14 cellular contexts compared by ENCODE assay signal in genomic region chr12:114869091-114869834, GRCh38.
DNase-seq lines count a peak whose midpoint lies in the region; ATAC-seq and TF ChIP-seq lines count a peak whose summit lies in the region.
"Had no signal": no experiment of that assay in that cellular context is flagged by ENCODE, and none has a peak within 500 bp of the region (broad histone marks: within the 10 kb centered on the region; RNA-seq: fewer than 3 reads in every experiment).

No MANE protein-coding gene starts in this region.

- H2AFZ ChIP-seq in fibroblast of lung (ENCODE audit: low read length): peak overlapping the region; percentile 39

- no peaks in the 10 kb centered on the region for H3K27me3 ChIP-seq in fibroblast of lung (ENCODE audit: control insufficient read depth, insufficient read depth, low read length)
- H3K27me3 ChIP-seq in vagina: no peaks in the 10 kb centered on the region
- H3K27me3 ChIP-seq: ovary had no signal

- no peak for TF ChIP-seq POLR2A in vagina (IDR thresholded peaks at IDR 0.05)

- H3K9ac ChIP-seq in fibroblast of lung (ENCODE audit: insufficient read depth, low read length): no peak overlapping the region

- no peaks in the 10 kb centered on the region for H4K20me1 ChIP-seq in fibroblast of lung (ENCODE audit: control insufficient read depth, extremely low read depth, insufficient read depth, low read length)

- H3K27ac ChIP-seq in fibroblast of lung (ENCODE audit: insufficient read depth, low read length) (peak overlapping the region; percentile 57), vagina (peak overlapping the region; percentile 48)
- H3K27ac ChIP-seq: ovary had no signal

- H3K36me3 ChIP-seq in fibroblast of lung (ENCODE audit: control insufficient read depth, insufficient read depth, low read length) (no peaks in the 10 kb centered on the region), vagina (no peaks in the 10 kb centered on the region)
- H3K36me3 ChIP-seq: ovary had no signal

- TF ChIP-seq CTCF in fibroblast of lung (conservative IDR thresholded peaks at IDR 0.05 in 1 of 2, IDR thresholded peaks at IDR 0.05 in 1 of 2; ENCODE audit: low read depth in 1 of 2, low read length in 2 of 2): no peak
- TF ChIP-seq CTCF in vagina (IDR thresholded peaks at IDR 0.05): no peak

- ATAC-seq in HG02678 (IDR thresholded peaks at IDR 0.05; ENCODE audit: unreplicated experiment) (no peak), GM19023 (IDR thresholded peaks at IDR 0.05; ENCODE audit: unreplicated experiment) (no peak)
- ATAC-seq: HCT116 had no signal

- H3K4me2 ChIP-seq in fibroblast of lung (ENCODE audit: extremely low read depth, insufficient read depth, low read length): peak overlapping the region; percentile 51

- H3K9me3 ChIP-seq in fibroblast of lung (ENCODE audit: control insufficient read depth, insufficient read depth, low read depth, low read length) (no peaks in the 10 kb centered on the region), vagina (no peaks in the 10 kb centered on the region)
- H3K9me3 ChIP-seq: ovary had no signal

- intact Hi-C loops in vagina (cut with DNase I): no loop called here

- DNase-seq in SHP77 treated with DMSO at 0.1 percent for 48 hours (lab: John Stamatoyannopoulos, UW): peak; percentile 13
- DNase-seq in SHP77 (lab: John Stamatoyannopoulos, UW): no peak
- DNase-seq in NCI-H510A treated with DMSO at 0.1 percent for 48 hours (lab: John Stamatoyannopoulos, UW): peak; percentile 79
- DNase-seq in fibroblast of lung (ENCODE audit: low read depth in 2 of 2): peak; percentile 27 to 84
- DNase-seq in vagina (ENCODE audit: extremely low spot score in 2 of 2): no peak
- DNase-seq in stimulated activated naive CD4-positive, alpha-beta T cell (lab: John Stamatoyannopoulos, UW): no peak
- DNase-seq: activated CD4-positive, alpha-beta T cell treated with anti-CD3 and anti-CD28 coated beads, Interleukin-2, amount 10 ng/mL, durations not matched to agents 7 days and 5 days; activated effector memory CD4-positive, alpha-beta T cell treated with Interleukin-2 at 50 U/mL for 16 hours; mammary epithelial cell; NCI-H1694 treated with DMSO at 0.1 percent for 48 hours; ovary had no signal

- H3K4me1 ChIP-seq in fibroblast of lung (ENCODE audit: control insufficient read depth, extremely low read depth, insufficient read depth, low read length) (peaks cover 4% of the 10 kb centered on the region), vagina (no peaks in the 10 kb centered on the region)

- H3K79me2 ChIP-seq in fibroblast of lung (ENCODE audit: control insufficient read depth, insufficient read depth, low read length): no peaks in the 10 kb centered on the region

- H3K4me3 ChIP-seq in fibroblast of lung (replicated peaks in 1 of 4; ENCODE audit: control extremely low read depth in 1 of 4, insufficient read depth in 1 of 4, low read depth in 3 of 4, low read length in 4 of 4) (no peak overlapping the region), vagina (no peak overlapping the region)
- H3K4me3 ChIP-seq: ovary had no signal

Comparison
In these comparisons a context has a peak if more than half of its experiments do, and no peak if none do; other contexts are left out.
1. DNase-seq: peak in SHP77 treated with DMSO at 0.1 percent for 48 hours (single experiment), NCI-H510A treated with DMSO at 0.1 percent for 48 hours (single experiment) and fibroblast of lung (2 of 2); none in SHP77 (0 of 2), vagina (0 of 2) and stimulated activated naive CD4-positive, alpha-beta T cell (0 of 6).